Comparison of ENCODE assay signal across 25 cellular contexts in the genomic region with DNA sequence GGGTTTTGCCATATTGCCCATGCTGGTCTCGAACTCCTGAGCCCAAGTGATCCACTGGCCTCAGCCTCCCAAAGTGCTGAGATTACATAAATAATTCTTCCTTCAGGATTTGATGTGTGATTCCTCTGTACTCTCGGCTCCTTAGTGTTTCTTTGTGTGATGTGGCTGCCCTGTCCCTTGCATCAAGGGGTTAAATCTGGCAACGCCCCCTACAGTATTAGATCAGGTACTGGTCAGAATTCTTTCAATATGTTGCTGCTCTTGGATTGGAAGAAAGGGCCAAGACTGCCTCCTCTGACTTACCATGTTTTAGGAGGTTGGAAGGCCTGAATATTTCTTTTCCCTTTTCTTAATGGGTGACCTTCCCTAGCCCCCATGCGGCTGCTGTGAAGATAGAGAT.
DNase-seq lines count a peak whose midpoint lies in the region; ATAC-seq and TF ChIP-seq lines count a peak whose summit lies in the region.
"Had no signal": no experiment of that assay in that cellular context is flagged by ENCODE, and none has a peak within 500 bp of the region (broad histone marks: within the 10 kb centered on the region; RNA-seq: fewer than 3 reads in every experiment).

No MANE protein-coding gene starts in this region.

- no peak overlapping the region for H2BK15ac ChIP-seq in H9 (ENCODE audit: low read depth, low read length)

- H3K4me3 ChIP-seq in hepatocyte, result no peak overlapping the region
- H3K4me3 ChIP-seq in naive thymus-derived CD4-positive, alpha-beta T cell (ENCODE audit: low read length), result no peak overlapping the region
- H3K4me3 ChIP-seq: Peyer's patch, SJSA1, transverse colon had no signal

- intact Hi-C loops in naive thymus-derived CD4-positive, alpha-beta T cell (cut with micrococcal nuclease), result no loop called here

- H4K5ac ChIP-seq in H9 (ENCODE audit: insufficient read length, low read depth, low read length), result no peak overlapping the region

- no peak overlapping the region for H3K4me2 ChIP-seq in H9 (ENCODE audit: insufficient read depth, insufficient read length, low read length)
- H3K4me2 ChIP-seq in hepatocyte, result no peak overlapping the region

- no peaks in the 10 kb centered on the region for H3K36me3 ChIP-seq in hepatocyte (replicated peaks; ENCODE audit: insufficient read depth, low read depth)
- H3K36me3 ChIP-seq in naive thymus-derived CD4-positive, alpha-beta T cell (ENCODE audit: control insufficient read depth in 2 of 3, insufficient read depth in 3 of 3, low read length in 3 of 3), result no peaks in the 10 kb centered on the region
- H3K36me3 ChIP-seq: Peyer's patch, SJSA1, transverse colon had no signal

- H3K27me3 ChIP-seq in H9 (ENCODE audit: insufficient read depth, low read length) (no peaks in the 10 kb centered on the region), hepatocyte (no peaks in the 10 kb centered on the region)
- no peaks in the 10 kb centered on the region for H3K27me3 ChIP-seq in naive thymus-derived CD4-positive, alpha-beta T cell (ENCODE audit: control insufficient read depth in 2 of 2, insufficient read depth in 2 of 2, low read length in 2 of 2)
- H3K27me3 ChIP-seq: Peyer's patch, SJSA1, transverse colon had no signal

- no peaks in the 10 kb centered on the region for H3K23me2 ChIP-seq in H9 (ENCODE audit: insufficient read length, low read depth, low read length, poor library complexity, severe bottlenecking)

- no peak overlapping the region for H3K4me3 Mint-ChIP-seq in H9
- H3K4me3 Mint-ChIP-seq in activated CD8-positive, alpha-beta T cell treated with anti-CD3 and anti-CD28 coated beads, Interleukin-2, amount 10 ng/mL, durations not matched to agents 7 days and 5 days, result no peak overlapping the region
- no peak overlapping the region for H3K4me3 Mint-ChIP-seq in activated T-cell treated with anti-CD3 and anti-CD28 coated beads, Interleukin-2, amount 50 U/mL, for 4 hours
- H3K4me3 Mint-ChIP-seq in naive thymus-derived CD4-positive, alpha-beta T cell, result no peak overlapping the region
- H3K4me3 Mint-ChIP-seq: activated CD8-positive, alpha-beta memory T cell treated with anti-CD3 and anti-CD28 coated beads, Interleukin-2, amount 10 ng/mL, durations not matched to agents 7 days and 5 days; memory B cell; stimulated activated naive CD8-positive, alpha-beta T cell treated with anti-CD3 and anti-CD28 coated beads, Interleukin-15, amount 100 ng/mL, for 72 hours; T-helper 1 cell treated with Interleukin-12 subunit alpha and Interleukin-12 subunit beta and Interleukin-4 antibody, amounts not matched to agents 30 μg/mL and 1 μg/mL, for 36 hours had no signal

- no peak overlapping the region for H3K27ac Mint-ChIP-seq in H9
- no peak overlapping the region for H3K27ac Mint-ChIP-seq in activated CD8-positive, alpha-beta T cell treated with anti-CD3 and anti-CD28 coated beads, Interleukin-2, amount 10 ng/mL, durations not matched to agents 7 days and 5 days
- no peak overlapping the region for H3K27ac Mint-ChIP-seq in naive thymus-derived CD4-positive, alpha-beta T cell
- H3K27ac Mint-ChIP-seq: activated CD8-positive, alpha-beta memory T cell treated with anti-CD3 and anti-CD28 coated beads, Interleukin-2, amount 10 ng/mL, durations not matched to agents 7 days and 5 days; memory B cell; stimulated activated naive CD8-positive, alpha-beta T cell treated with anti-CD3 and anti-CD28 coated beads, Interleukin-15, amount 100 ng/mL, for 72 hours; T-helper 1 cell treated with Interleukin-12 subunit alpha and Interleukin-12 subunit beta and Interleukin-4 antibody, amounts not matched to agents 30 μg/mL and 1 μg/mL, for 36 hours had no signal

- H3K9me3 Mint-ChIP-seq in H9, result no peaks in the 10 kb centered on the region
- no peaks in the 10 kb centered on the region for H3K9me3 Mint-ChIP-seq in activated CD8-positive, alpha-beta T cell treated with anti-CD3 and anti-CD28 coated beads, Interleukin-2, amount 10 ng/mL, durations not matched to agents 7 days and 5 days (ENCODE audit: insufficient read depth)
- no peaks in the 10 kb centered on the region for H3K9me3 Mint-ChIP-seq in activated T-cell treated with anti-CD3 and anti-CD28 coated beads, Interleukin-2, amount 50 U/mL, for 4 hours
- peaks cover 0 to 4% (median 0%) of the 10 kb centered on the region in 11 donors for H3K9me3 Mint-ChIP-seq in naive thymus-derived CD4-positive, alpha-beta T cell
- H3K9me3 Mint-ChIP-seq: memory B cell; stimulated activated naive CD8-positive, alpha-beta T cell treated with anti-CD3 and anti-CD28 coated beads, Interleukin-15, amount 100 ng/mL, for 72 hours; T-helper 1 cell treated with Interleukin-12 subunit alpha and Interleukin-12 subunit beta and Interleukin-4 antibody, amounts not matched to agents 30 μg/mL and 1 μg/mL, for 36 hours had no signal

- no peak overlapping the region for H2BK120ac ChIP-seq in H9 (ENCODE audit: low read depth, low read length, poor library complexity, severe bottlenecking)

- WGBS in H9 (ENCODE audit: extremely low coverage, insufficient read length, low lambda C conversion rate), result no CpG with 5 or more reads among the region's 4 CpGs
- whole genome bisulfite sequencing in hepatocyte (ENCODE audit: low lambda C conversion rate, missing lambda C conversion rate), result 85% methylated on average over 4 of the region's 4 CpGs

- no peak overlapping the region for H3K14ac ChIP-seq in H9 (ENCODE audit: insufficient read depth, low read length)

- CTCF ChIA-PET in activated CD8-positive, alpha-beta T cell treated with anti-CD3 and anti-CD28 coated beads, Interleukin-2, amount 10 ng/mL, durations not matched to agents 7 days and 5 days (lab: Charles Lee), result no interaction called here
- CTCF ChIA-PET in naive thymus-derived CD4-positive, alpha-beta T cell (lab: Charles Lee), result no interaction called here

- H3K27ac ChIP-seq in H9 (ENCODE audit: insufficient read length, low read depth, low read length), result no peak overlapping the region
- H3K27ac ChIP-seq in hepatocyte, result no peak overlapping the region
- no peak overlapping the region for H3K27ac ChIP-seq in naive thymus-derived CD4-positive, alpha-beta T cell (ENCODE audit: low read depth, low read length)
- H3K27ac ChIP-seq: C4-2B, Peyer's patch, SJSA1, transverse colon had no signal

- no peak overlapping the region for H2AFZ ChIP-seq in H9 (ENCODE audit: low read length)
- H2AFZ ChIP-seq in hepatocyte, result no peak overlapping the region

- H3T11ph ChIP-seq in H9 (ENCODE audit: low read length), result no peak overlapping the region

- H2BK5ac ChIP-seq in H9 (ENCODE audit: insufficient read length, low read length), result no peak overlapping the region

- H3K79me2 ChIP-seq in H9 (ENCODE audit: insufficient read depth, low read length), result no peaks in the 10 kb centered on the region
- H3K79me2 ChIP-seq in hepatocyte, result no peaks in the 10 kb centered on the region

- no peaks in the 10 kb centered on the region for H4K20me1 ChIP-seq in H9 (ENCODE audit: control insufficient read depth, insufficient read depth, insufficient read length)
- no peaks in the 10 kb centered on the region for H4K20me1 ChIP-seq in hepatocyte (ENCODE audit: insufficient read depth, poor library complexity, severe bottlenecking)

- no peak overlapping the region for H3K9ac ChIP-seq in H9 (ENCODE audit: extremely low read depth, insufficient read length, low read length)

- POLR2A ChIA-PET in activated CD8-positive, alpha-beta T cell treated with anti-CD3 and anti-CD28 coated beads, Interleukin-2, amount 10 ng/mL, durations not matched to agents 7 days and 5 days (lab: Charles Lee), result no interaction called here
- POLR2A ChIA-PET in naive thymus-derived CD4-positive, alpha-beta T cell (lab: Charles Lee), result no interaction called here

- no peaks in the 10 kb centered on the region for H3K79me1 ChIP-seq in H9 (ENCODE audit: insufficient read depth, low read depth, low read length, poor library complexity, severe bottlenecking)

- H2AK5ac ChIP-seq in H9 (ENCODE audit: insufficient read length, low read length), result no peak overlapping the region

- TF ChIP-seq CTCF in H9 (conservative IDR thresholded peaks at IDR 0.05) (peak; percentile 70), hepatocyte (IDR thresholded peaks at IDR 0.05; ENCODE audit: poor library complexity) (no peak)

- ATAC-seq in activated CD8-positive, alpha-beta T cell treated with anti-CD3 and anti-CD28 coated beads, Interleukin-2, amount 10 ng/mL, durations not matched to agents 7 days and 5 days, result no peak
- no peak for ATAC-seq in activated T-cell treated with anti-CD3 and anti-CD28 coated beads, Interleukin-2, amount 50 U/mL, for 4 hours
- no peak for ATAC-seq in naive thymus-derived CD4-positive, alpha-beta T cell
- ATAC-seq: activated CD8-positive, alpha-beta memory T cell treated with anti-CD3 and anti-CD28 coated beads, Interleukin-2, amount 10 ng/mL, durations not matched to agents 7 days and 5 days; left colon; stimulated activated naive CD8-positive, alpha-beta T cell treated with anti-CD3 and anti-CD28 coated beads, Interleukin-15, amount 100 ng/mL, for 72 hours had no signal

- no peak overlapping the region for H4K91ac ChIP-seq in H9 (ENCODE audit: insufficient read length, low read depth, low read length)

- H3K9me2 ChIP-seq in hepatocyte (replicated peaks; ENCODE audit: insufficient read depth), result no peaks in the 10 kb centered on the region

- no peak overlapping the region for H2BK12ac ChIP-seq in H9 (ENCODE audit: insufficient read length, low read depth, low read length)

- no peak overlapping the region for H3K18ac ChIP-seq in H9 (ENCODE audit: insufficient read length, low read depth, low read length)

- in situ Hi-C loops in ACHN (cut with HindIII; ENCODE audit: low pct_ligation_motif_present, low pct_unique_long_range_greater_than_20kb, low sequenced_read_pairs), result no loop called here

- no peaks in the 10 kb centered on the region for H3K27me3 Mint-ChIP-seq in H9 (ENCODE audit: low read depth)
- peaks cover 3% of the 10 kb centered on the region for H3K27me3 Mint-ChIP-seq in activated CD8-positive, alpha-beta T cell treated with anti-CD3 and anti-CD28 coated beads, Interleukin-2, amount 10 ng/mL, durations not matched to agents 7 days and 5 days (ENCODE audit: low read depth)
- no peaks in the 10 kb centered on the region for H3K27me3 Mint-ChIP-seq in activated T-cell treated with anti-CD3 and anti-CD28 coated beads, Interleukin-2, amount 50 U/mL, for 4 hours (ENCODE audit: low read depth)
- peaks cover 0 to 9% (median 0%) of the 10 kb centered on the region in 5 donors for H3K27me3 Mint-ChIP-seq in naive thymus-derived CD4-positive, alpha-beta T cell
- H3K27me3 Mint-ChIP-seq: activated CD8-positive, alpha-beta memory T cell treated with anti-CD3 and anti-CD28 coated beads, Interleukin-2, amount 10 ng/mL, durations not matched to agents 7 days and 5 days; memory B cell; stimulated activated naive CD8-positive, alpha-beta T cell treated with anti-CD3 and anti-CD28 coated beads, Interleukin-15, amount 100 ng/mL, for 72 hours had no signal

- no peaks in the 10 kb centered on the region for H3K36me3 Mint-ChIP-seq in H9 (ENCODE audit: insufficient read depth in 1 of 3, low read depth in 3 of 3)
- H3K36me3 Mint-ChIP-seq in activated CD8-positive, alpha-beta T cell treated with anti-CD3 and anti-CD28 coated beads, Interleukin-2, amount 10 ng/mL, durations not matched to agents 7 days and 5 days (ENCODE audit: low read depth), result no peaks in the 10 kb centered on the region
- H3K36me3 Mint-ChIP-seq in activated T-cell treated with anti-CD3 and anti-CD28 coated beads, Interleukin-2, amount 50 U/mL, for 4 hours (ENCODE audit: insufficient read depth), result no peaks in the 10 kb centered on the region
- no peaks in the 10 kb centered on the region for H3K36me3 Mint-ChIP-seq in naive thymus-derived CD4-positive, alpha-beta T cell
- H3K36me3 Mint-ChIP-seq: activated CD8-positive, alpha-beta memory T cell treated with anti-CD3 and anti-CD28 coated beads, Interleukin-2, amount 10 ng/mL, durations not matched to agents 7 days and 5 days; memory B cell had no signal

- no peak overlapping the region for H3K56ac ChIP-seq in H9 (ENCODE audit: insufficient read length, low read depth, low read length)

- H2BK20ac ChIP-seq in H9 (ENCODE audit: low read depth, low read length, poor library complexity, severe bottlenecking), result no peak overlapping the region

- no peak overlapping the region for H4K8ac ChIP-seq in H9 (replicated peaks; ENCODE audit: insufficient read length, low read depth, low read length)

- no peak overlapping the region for H3K23ac ChIP-seq in H9 (ENCODE audit: insufficient read length, low read depth, low read length)

- DNase-seq in ACHN (peak; percentile 3), H9 (peak; percentile 47), RPMI7951 (ENCODE audit: low read depth) (peak; percentile 11), iPS DF 19.7 (ENCODE audit: low read depth, low spot score) (peak; percentile 45), hepatocyte (ENCODE audit: low spot score) (no peak)
- DNase-seq in activated CD8-positive, alpha-beta T cell treated with anti-CD3 and anti-CD28 coated beads, Interleukin-2, amount 10 ng/mL, durations not matched to agents 7 days and 5 days, result no peak
- no peak for DNase-seq in activated T-cell treated with anti-CD3 and anti-CD28 coated beads, Interleukin-2, amount 50 U/mL, for 4 hours
- no peak for DNase-seq in naive thymus-derived CD4-positive, alpha-beta T cell
- DNase-seq: activated CD4-positive, alpha-beta T cell treated with anti-CD3 and anti-CD28 coated beads for 48 hours; activated CD8-positive, alpha-beta memory T cell treated with anti-CD3 and anti-CD28 coated beads, Interleukin-2, amount 10 ng/mL, durations not matched to agents 7 days and 5 days; effector memory CD4-positive, alpha-beta T cell; GDM1; left colon; NCI-H1417 treated with DMSO at 0.1 percent for 48 hours; NCI-H510A; NK-92 treated with Interleukin-12 subunit alpha and Interleukin-12 subunit beta, amount 100 ng/mL, for 24 hours; Peyer's patch; retina; stimulated activated CD4-positive, alpha-beta T cell treated with anti-CD3 and anti-CD28 coated beads, Interleukin-4, amount 100 ng/mL, for 4 hours; stimulated activated naive CD8-positive, alpha-beta T cell treated with anti-CD3 and anti-CD28 coated beads, Interleukin-15, amount 100 ng/mL, for 72 hours; transverse colon had no signal

- H3K4me1 ChIP-seq in H9 (ENCODE audit: insufficient read depth, low read length), result no peaks in the 10 kb centered on the region
- H3K4me1 ChIP-seq in hepatocyte (ENCODE audit: insufficient read depth), result peaks cover 4% of the 10 kb centered on the region
- H3K4me1 ChIP-seq in naive thymus-derived CD4-positive, alpha-beta T cell (ENCODE audit: control insufficient read depth in 2 of 2, insufficient read depth in 2 of 2, low read length in 2 of 2), result no peaks in the 10 kb centered on the region
- H3K4me1 ChIP-seq: Peyer's patch, transverse colon had no signal

- H3K9me3 ChIP-seq in H9 (ENCODE audit: control insufficient read depth, low read depth, low read length) (no peaks in the 10 kb centered on the region), hepatocyte (ENCODE audit: low read depth) (no peaks in the 10 kb centered on the region)
- no peaks in the 10 kb centered on the region for H3K9me3 ChIP-seq in naive thymus-derived CD4-positive, alpha-beta T cell (ENCODE audit: control insufficient read depth in 2 of 3, low read length in 3 of 3)
- H3K9me3 ChIP-seq: Peyer's patch, SJSA1, transverse colon had no signal

- H3K4ac ChIP-seq in H9 (ENCODE audit: low read depth, low read length), result no peak overlapping the region

- peaks cover 19 to 35% of the 10 kb centered on the region in 2 experiments for H3K4me1 Mint-ChIP-seq in H9
- H3K4me1 Mint-ChIP-seq in activated CD8-positive, alpha-beta T cell treated with anti-CD3 and anti-CD28 coated beads, Interleukin-2, amount 10 ng/mL, durations not matched to agents 7 days and 5 days (ENCODE audit: low read depth), result no peaks in the 10 kb centered on the region
- H3K4me1 Mint-ChIP-seq in activated T-cell treated with anti-CD3 and anti-CD28 coated beads, Interleukin-2, amount 50 U/mL, for 4 hours (ENCODE audit: low read depth), result no peaks in the 10 kb centered on the region
- H3K4me1 Mint-ChIP-seq in naive thymus-derived CD4-positive, alpha-beta T cell, result no peaks in the 10 kb centered on the region
- H3K4me1 Mint-ChIP-seq: activated CD8-positive, alpha-beta memory T cell treated with anti-CD3 and anti-CD28 coated beads, Interleukin-2, amount 10 ng/mL, durations not matched to agents 7 days and 5 days; memory B cell; stimulated activated naive CD8-positive, alpha-beta T cell treated with anti-CD3 and anti-CD28 coated beads, Interleukin-15, amount 100 ng/mL, for 72 hours had no signal

Comparison
In these comparisons a context has a peak if more than half of its experiments do, and no peak if none do; other contexts are left out.
1. DNase-seq: peak in ACHN (single experiment), H9 (single experiment), RPMI7951 (single experiment) and iPS DF 19.7 (single experiment); none in activated CD8-positive, alpha-beta T cell treated with anti-CD3 and anti-CD28 coated beads, Interleukin-2, amount 10 ng/mL, durations not matched to agents 7 days and 5 days (single experiment), hepatocyte (single experiment), activated T-cell treated with anti-CD3 and anti-CD28 coated beads, Interleukin-2, amount 50 U/mL, for 4 hours (single experiment) and naive thymus-derived CD4-positive, alpha-beta T cell (0 of 9).